Comparison of ENCODE assay signal across 18 cellular contexts in the genomic region with DNA sequence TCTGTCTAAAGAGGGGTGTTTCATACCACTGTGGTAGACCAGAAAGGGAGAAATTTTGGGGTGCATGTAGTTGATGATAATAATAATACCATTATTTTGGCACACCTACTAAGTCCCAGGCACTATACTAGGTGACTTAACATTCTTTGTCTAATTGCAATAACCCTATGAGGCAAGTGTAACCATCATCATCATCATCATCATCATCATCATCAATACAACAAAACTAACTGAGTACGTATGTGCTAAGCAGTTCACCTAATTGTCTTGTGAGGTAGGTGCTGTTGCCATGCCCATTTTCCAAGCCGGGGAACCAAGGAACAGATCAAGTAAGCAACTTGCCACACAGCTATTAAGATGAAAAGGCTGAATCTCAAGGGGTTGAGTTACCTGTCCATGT. TPM values are rescaled to one million over a fixed set of nuclear protein-coding genes. Genes with fewer than 3 reads are reported as not detected.
"Had no signal": no experiment of that assay in that cellular context is flagged by ENCODE, and none has a peak within 500 bp of the region (broad histone marks: within the 10 kb centered on the region; RNA-seq: fewer than 3 reads in every experiment).

No MANE protein-coding gene starts in this region.

- DNase-seq: Karpas-422, KG1, MG63, NCI-H1092, NCI-H1105 treated with DMSO at 0.1 percent for 48 hours, NCI-H1417 treated with DMSO at 0.1 percent for 48 hours, NCI-H146, NCI-H1694 treated with DMSO at 0.1 percent for 48 hours, NCI-H2081 treated with DMSO at 0.1 percent for 48 hours, NCI-H526 treated with DMSO at 0.1 percent for 48 hours, NCI-H774, Right ventricle myocardium superior, RPMI8226, SIG-M5 had no signal

- H3K9me3 ChIP-seq: MG63, SJSA1 had no signal

- H3K4me3 ChIP-seq: MG63, SJSA1, SK-N-MC had no signal

- H3K27me3 ChIP-seq: MG63 had no signal

- H3K27ac ChIP-seq: HL-60, SJSA1, SK-N-MC had no signal

- FAIRE-seq: RCC 7860 had no signal

- H3K36me3 ChIP-seq: MG63, SJSA1 had no signal

RNA-seq across cellular contexts. Expression of a gene that starts 2.6 kb away (rescaled TPM):
- total RNA-seq: SJSA1 had no signal
